ENCODE assay signal across 19 cellular contexts in genomic region chr6:14130431-14131075, GRCh38. TPM values are rescaled to one million over a fixed set of nuclear protein-coding genes. Genes with fewer than 3 reads are reported as not detected.
DNase-seq lines count a peak whose midpoint lies in the region; ATAC-seq, FAIRE-seq and TF ChIP-seq lines count a peak whose summit lies in the region.
"Had no signal": no experiment of that assay in that cellular context is flagged by ENCODE, and none has a peak within 500 bp of the region (broad histone marks: within the 10 kb centered on the region; RNA-seq: fewer than 3 reads in every experiment).

No MANE protein-coding gene starts in this region.

- no peak for TF ChIP-seq EP300 in H1 (IDR thresholded peaks at IDR 0.05; ENCODE audit: borderline replicate concordance in 1 of 2, low read depth in 2 of 2, low read length in 2 of 2)

- H3K4me2 ChIP-seq in GM23338 (0 out of 2 replicates have a peak overlapping the region, but pooled peaks have one; percentile 16), H1 (ENCODE audit: insufficient read depth in 1 of 2, low read depth in 2 of 2, low read length in 2 of 2) (no peak overlapping the region)

- H3K56ac ChIP-seq in H1 (replicated peaks; ENCODE audit: insufficient read length, low read depth, low read length): no peak overlapping the region

- WGBS in H1 (ENCODE audit: extremely low coverage in 1 of 2, insufficient coverage in 1 of 2, insufficient read length in 1 of 2, insufficient replicate concordance in 2 of 2, low coverage in 1 of 2, low lambda C conversion rate in 2 of 2, missing lambda C conversion rate in 1 of 2), 2 experiments: 87% methylated on average over 15 of the region's 15 CpGs; no CpG with 5 or more reads in 1 of the 2 experiments

- no peaks in the 10 kb centered on the region for H3K27me3 ChIP-seq in GM23338 (ENCODE audit: insufficient read depth)
- H3K27me3 ChIP-seq in RWPE2 (ENCODE audit: insufficient read depth, poor library complexity, severe bottlenecking): no peaks in the 10 kb centered on the region
- H3K27me3 ChIP-seq in H1 (replicated peaks in 1 of 4; ENCODE audit: control insufficient read depth in 3 of 4, extremely low read depth in 1 of 4, insufficient read depth in 3 of 4, low read length in 3 of 4): no peaks in the 10 kb centered on the region; a peak in 1 of 7 replicates

- H2BK5ac ChIP-seq in H1 (ENCODE audit: low read depth, low read length): no peak overlapping the region

- H2AFZ ChIP-seq in GM23338: no peak overlapping the region
- no peak overlapping the region for H2AFZ ChIP-seq in H1 (ENCODE audit: low read length)

- H3K27ac Mint-ChIP-seq in GM23338 (no peak overlapping the region; the same call in 1 of the 2 replicates), nephron (peak overlapping the region; percentile 31 to 75 (median 60))
- H3K27ac Mint-ChIP-seq: activated CD4-positive, alpha-beta memory T cell treated with anti-CD3 and anti-CD28 coated beads for 36 hours had no signal

- H3K36me3 ChIP-seq in GM23338 (ENCODE audit: insufficient read depth) (no peaks in the 10 kb centered on the region), RWPE2 (ENCODE audit: low read depth) (no peaks in the 10 kb centered on the region), H1 (ENCODE audit: control insufficient read depth in 2 of 4, insufficient read depth in 4 of 4, low read length in 3 of 4) (no peaks in the 10 kb centered on the region)
- H3K36me3 ChIP-seq: prostate gland, thoracic aorta had no signal

- intact Hi-C loops in posterior vena cava (cut with DNase I): loop anchor here in 1 of 2 donors (10.0 kb wide), 1 partner anchor 1494 kb away; no protein-coding TSS in a partner anchor

- no peaks in the 10 kb centered on the region for H3K9me2 ChIP-seq in GM23338 (ENCODE audit: insufficient read depth)

- no peaks in the 10 kb centered on the region for H3K9me3 ChIP-seq in RWPE2 (ENCODE audit: severe bottlenecking)
- H3K9me3 ChIP-seq in H1 (ENCODE audit: insufficient read depth in 2 of 2, low read depth in 1 of 2, low read length in 1 of 2): no peaks in the 10 kb centered on the region
- H3K9me3 ChIP-seq: prostate gland, thoracic aorta had no signal

- H3K4me1 ChIP-seq in GM23338 (ENCODE audit: insufficient read depth) (peaks cover 30% of the 10 kb centered on the region), RWPE2 (ENCODE audit: insufficient read depth, poor library complexity, severe bottlenecking) (no peaks in the 10 kb centered on the region), H1 (replicated peaks in 1 of 4; ENCODE audit: control insufficient read depth in 3 of 4, insufficient read depth in 4 of 4, low read length in 3 of 4) (peaks cover 4 to 19% (median 16%) of the 10 kb centered on the region in 4 experiments)
- H3K4me1 ChIP-seq: prostate gland had no signal

- no peak overlapping the region for H3K23ac ChIP-seq in H1 (ENCODE audit: insufficient read length)

- no peak overlapping the region for H3K9ac ChIP-seq in H1 (replicated peaks in 1 of 4; ENCODE audit: extremely low read depth in 1 of 4, low read depth in 3 of 4, low read length in 3 of 4)

- H3K4me1 Mint-ChIP-seq in GM23338 (peaks cover 28% of the 10 kb centered on the region), nephron (peaks cover 50% of the 10 kb centered on the region)

- TF ChIP-seq CTCF in GM23338 (conservative IDR thresholded peaks at IDR 0.05; ENCODE audit: low read depth in 2 of 2) (no peak), RWPE2 (IDR thresholded peaks at IDR 0.05; ENCODE audit: poor library complexity, severe bottlenecking) (no peak), H1 (IDR thresholded peaks at IDR 0.05; ENCODE audit: control extremely low read depth in 1 of 3, insufficient read depth in 1 of 3, low read depth in 1 of 3, low read length in 3 of 3) (no peak), nephron (IDR thresholded peaks at IDR 0.05; ENCODE audit: unreplicated experiment in 3 of 3) (no peak)

- no peak for ATAC-seq in GM23338
- peak; percentile 38; the same call in 1 of the 3 replicates for ATAC-seq in RWPE2 (ENCODE audit: low read depth)
- no peak for ATAC-seq in HG02763 (IDR thresholded peaks at IDR 0.05; ENCODE audit: unreplicated experiment)

- H3K36me3 Mint-ChIP-seq in GM23338 (ENCODE audit: low read depth): no peaks in the 10 kb centered on the region
- H3K36me3 Mint-ChIP-seq in nephron (ENCODE audit: low read depth): peaks cover 10% of the 10 kb centered on the region

- CTCF ChIA-PET in H1 (lab: Charles Lee; ENCODE audit: partially characterized antibody): interaction anchor here (1.0 to 3.5 kb wide), 5 partner anchors 9 to 337 kb away, joined by 3 to 49 read pairs (median 9); no protein-coding TSS in a partner anchor
- CTCF ChIA-PET in HEK293T (lab: Yijun Ruan, JAX): no interaction called here

- no peak overlapping the region for H4K5ac ChIP-seq in H1 (ENCODE audit: insufficient read length, low read depth, low read length)

- H3K18ac ChIP-seq in H1 (ENCODE audit: extremely low read depth, low read length): no peak overlapping the region

- no peak overlapping the region for H2BK15ac ChIP-seq in H1 (ENCODE audit: low read length)

- H3K9me3 Mint-ChIP-seq in GM23338 (no peaks in the 10 kb centered on the region), nephron (no peaks in the 10 kb centered on the region)
- H3K9me3 Mint-ChIP-seq: activated CD4-positive, alpha-beta memory T cell treated with anti-CD3 and anti-CD28 coated beads for 36 hours had no signal

- H2BK120ac ChIP-seq in H1 (replicated peaks; ENCODE audit: low read depth, low read length): no peak overlapping the region

- no peak for TF ChIP-seq RAD21 in H1 (IDR thresholded peaks at IDR 0.05 in 1 of 2, conservative IDR thresholded peaks at IDR 0.05 in 1 of 2; ENCODE audit: low read depth in 2 of 2, low read length in 2 of 2)

- no peak overlapping the region for H2BK20ac ChIP-seq in H1 (ENCODE audit: low read length)

- H2BK12ac ChIP-seq in H1 (ENCODE audit: low read depth, low read length): 0 out of 2 replicates have a peak overlapping the region, but pooled peaks have one; percentile 1

- H2AK5ac ChIP-seq in H1 (ENCODE audit: low read depth, low read length): no peak overlapping the region

- H3K27me3 Mint-ChIP-seq in GM23338 (ENCODE audit: insufficient read depth, low read depth, poor library complexity) (peaks cover 1% of the 10 kb centered on the region), nephron (ENCODE audit: low read depth) (peaks cover 12% of the 10 kb centered on the region)
- H3K27me3 Mint-ChIP-seq: activated CD4-positive, alpha-beta memory T cell treated with anti-CD3 and anti-CD28 coated beads for 36 hours had no signal

- no peak for FAIRE-seq in H1 (lab: Jason Lieb, UNC)

- H3K27ac ChIP-seq in GM23338 (ENCODE audit: low read depth) (no peak overlapping the region), RWPE2 (ENCODE audit: poor library complexity, severe bottlenecking) (no peak overlapping the region), H1 (ENCODE audit: low read depth, low read length) (no peak overlapping the region)
- H3K27ac ChIP-seq: prostate gland, thoracic aorta had no signal

- no peak overlapping the region for H4K91ac ChIP-seq in H1 (replicated peaks; ENCODE audit: insufficient read length, low read length)

- H3K79me2 ChIP-seq in GM23338 (replicated peaks; ENCODE audit: insufficient read depth): 0 out of 2 replicates have a peak, but pooled peaks cover 5% of the 10 kb centered on the region
- H3K79me2 ChIP-seq in H1 (ENCODE audit: control insufficient read depth in 1 of 2, insufficient read depth in 2 of 2, low read length in 2 of 2): no peaks in the 10 kb centered on the region; a peak in 1 of 4 replicates

- H4K20me1 ChIP-seq in GM23338 (replicated peaks; ENCODE audit: insufficient read depth): no peaks in the 10 kb centered on the region
- H4K20me1 ChIP-seq in H1 (replicated peaks in 1 of 2; ENCODE audit: control insufficient read depth in 1 of 2, insufficient read depth in 2 of 2, low read length in 2 of 2): no peaks in the 10 kb centered on the region

- TF ChIP-seq POLR2A in H1 (IDR thresholded peaks at IDR 0.05; ENCODE audit: control extremely low read depth in 1 of 2, low read depth in 2 of 2, low read length in 2 of 2): no peak

- H3F3A ChIP-seq in GM23338 (replicated peaks; ENCODE audit: low read depth): no peaks in the 10 kb centered on the region

- H3K14ac ChIP-seq in H1 (ENCODE audit: insufficient read length): no peak overlapping the region

- H3K23me2 ChIP-seq in H1 (ENCODE audit: low read depth, low read length): no peaks in the 10 kb centered on the region

- H3K79me1 ChIP-seq in H1 (ENCODE audit: low read depth, low read length): no peaks in the 10 kb centered on the region

- H3K4me3 ChIP-seq in GM23338: no peak overlapping the region
- H3K4me3 ChIP-seq in RWPE2 (ENCODE audit: severe bottlenecking): no peak overlapping the region
- H3K4me3 ChIP-seq in H1 (ENCODE audit: extremely low read depth in 1 of 4, insufficient read depth in 2 of 4, low read depth in 3 of 4, low read length in 4 of 4): no peak overlapping the region
- H3K4me3 ChIP-seq: prostate gland, thoracic aorta had no signal

- H4K8ac ChIP-seq in H1 (ENCODE audit: extremely low read depth, insufficient read depth, low read length): no peak overlapping the region

- no peak overlapping the region for H3K4ac ChIP-seq in H1 (replicated peaks; ENCODE audit: insufficient read length, low read depth, low read length)

- DNase-seq in GM23338 (ENCODE audit: low spot score) (no peak), RWPE2 (ENCODE audit: low spot score) (no peak), H1 (ENCODE audit: low read depth in 1 of 2, low spot score in 2 of 2) (no peak), medulla oblongata (ENCODE audit: extremely low spot score) (no peak), HEK293T (ENCODE audit: extremely low spot score) (no peak), posterior vena cava (ENCODE audit: low spot score) (no peak)
- DNase-seq: activated CD4-positive, alpha-beta memory T cell treated with anti-CD3 and anti-CD28 coated beads for 36 hours; activated naive CD4-positive, alpha-beta T cell treated with anti-CD3 and anti-CD28 coated beads, Interleukin-2, amount 50 U/mL, for 16 hours; cortex of kidney; erythroblast; GDM1; MV-4-11; NCI-H2029 treated with DMSO at 0.1 percent for 48 hours; NCI-H446; SW 1271 had no signal

- H3K4me3 Mint-ChIP-seq in GM23338 (no peak overlapping the region), nephron (no peak overlapping the region)
- H3K4me3 Mint-ChIP-seq: activated CD4-positive, alpha-beta memory T cell treated with anti-CD3 and anti-CD28 coated beads for 36 hours had no signal

- POLR2A ChIA-PET in H1 (lab: Charles Lee; ENCODE audit: partially characterized antibody) (no interaction called here), HEK293T (lab: Yijun Ruan, JAX) (no interaction called here)

RNA-seq across cellular contexts. Expression of gene CD83, which starts 13.0 kb away (rescaled TPM):
- 10.9 and 13.2 TPM in 2 replicates for total RNA-seq in GM23338 (2014; rRNA removed; shearing (Covaris generic))
- polyA plus RNA-seq in GM23338 (2016; fragmentation: Nextera tagmentation; extraction: Ambion mirVana) (6.0 and 8.1 TPM in 2 replicates), H1 (2011; rRNA removed) (2.8 and 4.6 TPM in 2 replicates)
- total RNA-seq in H1 (2021; fragmentation: NEBNext Ultra II Directional; extraction: Animal tissue kit (Norgen Biotek cat#: 25700)): 8.5 and 8.8 TPM in 2 replicates
- 4.8 TPM for polyA plus RNA-seq in H1 (2011; cell fraction: cytosol; rRNA removed)
- polyA plus RNA-seq in H1 (2011; cell fraction: nucleus; rRNA removed): 2.9 TPM
- 7.1 to 9.9 TPM (median 7.6 TPM) in 4 replicates for polyA plus RNA-seq in H1 (2012, experiment 1 of 2)
- polyA plus RNA-seq in H1 (2012, experiment 2 of 2): 5.9 TPM
- 9.0 TPM for polyA plus RNA-seq in H1 (2013, experiment 1 of 2)
- 11.7 TPM for polyA plus RNA-seq in H1 (2013, experiment 2 of 2)
- 3.6 and 4.6 TPM in 2 replicates for polyA minus RNA-seq in H1 (2011; rRNA and poly(A)+ RNA removed)
- polyA minus RNA-seq in H1 (2011; cell fraction: cytosol; rRNA and poly(A)+ RNA removed): 2.1 TPM
- 4.2 TPM for polyA minus RNA-seq in H1 (2011; cell fraction: nucleus; rRNA and poly(A)+ RNA removed)
- 1 to 10 TPM; 1.3 to 2.9 TPM for total RNA-seq in posterior vena cava
